ENCODE assay signal across 9 cellular contexts in the genomic region with DNA sequence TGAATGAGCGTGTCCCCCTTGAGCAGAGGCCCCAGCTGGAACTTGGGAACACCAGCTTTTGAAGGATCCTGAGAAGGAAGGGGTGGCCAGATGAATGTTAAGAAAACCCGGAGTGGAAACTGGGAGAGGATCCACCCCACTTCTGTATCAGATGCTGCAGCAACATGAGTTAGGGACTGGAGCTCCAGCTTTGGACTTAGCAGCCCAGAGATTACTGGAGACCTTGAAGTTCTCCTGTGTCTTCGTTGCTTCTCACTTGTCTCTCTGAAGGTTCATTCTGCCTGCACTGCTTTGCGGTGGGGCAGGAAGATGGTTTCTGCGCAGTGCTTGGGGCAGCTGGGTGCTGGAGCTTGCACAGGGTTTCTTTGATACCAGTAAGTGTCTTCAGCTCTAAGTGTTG. TPM values are rescaled to one million over a fixed set of nuclear protein-coding genes. Genes with fewer than 3 reads are reported as not detected.
DNase-seq lines count a peak whose midpoint lies in the region; ATAC-seq and TF ChIP-seq lines count a peak whose summit lies in the region.
"Had no signal": no experiment of that assay in that cellular context is flagged by ENCODE, and none has a peak within 500 bp of the region (broad histone marks: within the 10 kb centered on the region; RNA-seq: fewer than 3 reads in every experiment).

No MANE protein-coding gene starts in this region.

- H2BK12ac ChIP-seq in neuronal stem cell (ENCODE audit: low read length) = no peak overlapping the region

- intact Hi-C loops in activated naive CD4-positive, alpha-beta T cell treated with anti-CD3 and anti-CD28 coated beads for 36 hours (cut with micrococcal nuclease) = no loop called here
- intact Hi-C loops in Panc1 (cut with micrococcal nuclease; ENCODE audit: unreplicated experiment) = no loop called here

- peak overlapping the region; percentile 46 for H3K27ac Mint-ChIP-seq in activated naive CD4-positive, alpha-beta T cell treated with anti-CD3 and anti-CD28 coated beads for 36 hours
- peak overlapping the region; percentile 49 for H3K27ac Mint-ChIP-seq in endodermal cell

- H3K14ac ChIP-seq in neuronal stem cell (ENCODE audit: low read length) = no peak overlapping the region

- no TSS peak for BruUV-seq in Panc1 (replicated peaks; lab: Mats Ljungman, UMichigan)

- no peak overlapping the region for H3K4me2 ChIP-seq in neuronal stem cell (ENCODE audit: insufficient read depth, low read length, poor library complexity, severe bottlenecking)

- peaks cover 3% of the 10 kb centered on the region for H3K79me1 ChIP-seq in neuronal stem cell (ENCODE audit: low read depth, low read length)

- H4K91ac ChIP-seq in neuronal stem cell (ENCODE audit: low read depth, low read length, poor library complexity) = no peak overlapping the region

- no peaks in the 10 kb centered on the region for H3K27me3 Mint-ChIP-seq in activated naive CD4-positive, alpha-beta T cell treated with anti-CD3 and anti-CD28 coated beads for 36 hours (ENCODE audit: low read depth)
- H3K27me3 Mint-ChIP-seq in endodermal cell (ENCODE audit: insufficient read depth) = no peaks in the 10 kb centered on the region

- H3K9me3 ChIP-seq in Panc1 (ENCODE audit: control insufficient read depth, insufficient read depth, low read depth, low read length) = no peaks in the 10 kb centered on the region
- no peaks in the 10 kb centered on the region for H3K9me3 ChIP-seq in endodermal cell (ENCODE audit: control insufficient read depth, low read length)
- H3K9me3 ChIP-seq in neuronal stem cell (replicated peaks in 1 of 2; ENCODE audit: control insufficient read depth in 2 of 2, insufficient read depth in 1 of 2, low read depth in 1 of 2, low read length in 2 of 2) = no peaks in the 10 kb centered on the region

- H2BK5ac ChIP-seq in neuronal stem cell (ENCODE audit: low read length) = peak overlapping the region; percentile 30

- H4K8ac ChIP-seq in neuronal stem cell (ENCODE audit: low read depth, low read length) = no peak overlapping the region

- WGBS in endodermal cell (ENCODE audit: insufficient coverage in 1 of 2, insufficient read length in 1 of 2), 2 experiments = 71 to 77% methylated on average over 4 to 5 of the region's 5 CpGs
- WGBS in neuronal stem cell (ENCODE audit: extremely low coverage in 2 of 2, insufficient read length in 2 of 2, insufficient replicate concordance in 1 of 2), 2 donors = no CpG with 5 or more reads among the region's 5 CpGs

- ATAC-seq in Panc1 (peak; percentile 46), HG03432 (IDR thresholded peaks at IDR 0.05; ENCODE audit: unreplicated experiment) (no peak)

- no peak overlapping the region for H3K4ac ChIP-seq in neuronal stem cell (ENCODE audit: low read length)

- no peak overlapping the region for H2AK5ac ChIP-seq in neuronal stem cell (ENCODE audit: low read depth, low read length)

- POLR2A ChIA-PET in Panc1 (lab: Charles Lee) = interaction anchor here (0.8 kb wide), 1 partner anchor 36 kb away, joined by 3 read pairs; no protein-coding TSS in a partner anchor

- CTCF ChIA-PET in activated naive CD4-positive, alpha-beta T cell treated with anti-CD3 and anti-CD28 coated beads for 36 hours (lab: Charles Lee) = interaction anchor here (0.6 to 1.1 kb wide), 4 partner anchors 9 to 106 kb away, joined by 3 read pairs; a partner anchor contains a TSS
- CTCF ChIA-PET in Panc1 (lab: Charles Lee) = interaction anchor here (0.6 kb wide), 1 partner anchor 17 kb away, joined by 3 read pairs; no protein-coding TSS in a partner anchor

- H3K4me3 ChIP-seq in Panc1 (ENCODE audit: low read depth in 2 of 2, low read length in 2 of 2) (no peak overlapping the region), endodermal cell (ENCODE audit: low read length) (no peak overlapping the region), neuronal stem cell (ENCODE audit: low read length in 2 of 2) (peak overlapping the region in 1 of 2 donors; percentile 10)

- H3K4me1 ChIP-seq in Panc1 (ENCODE audit: control insufficient read depth, insufficient read depth, low read length) = no peaks in the 10 kb centered on the region
- no peaks in the 10 kb centered on the region for H3K4me1 ChIP-seq in endodermal cell (ENCODE audit: control insufficient read depth, insufficient read depth, low read length)
- peaks cover 0 to 8% of the 10 kb centered on the region in 2 donors for H3K4me1 ChIP-seq in neuronal stem cell (ENCODE audit: control insufficient read depth in 2 of 2, insufficient read depth in 1 of 2, low read depth in 1 of 2, low read length in 2 of 2)

- H3K27ac ChIP-seq in Panc1 (ENCODE audit: low read length) (no peak overlapping the region), endodermal cell (ENCODE audit: low read depth, low read length) (no peak overlapping the region), neuronal stem cell (replicated peaks; ENCODE audit: low read length) (no peak overlapping the region)

- no peak overlapping the region for H3K9ac ChIP-seq in endodermal cell (ENCODE audit: extremely low read depth, low read length, poor library complexity, severe bottlenecking)
- H3K9ac ChIP-seq in neuronal stem cell (ENCODE audit: low read depth, low read length, poor library complexity) = no peak overlapping the region

- H3K4me1 Mint-ChIP-seq in activated naive CD4-positive, alpha-beta T cell treated with anti-CD3 and anti-CD28 coated beads for 36 hours (ENCODE audit: low read depth) = peaks cover 74% of the 10 kb centered on the region
- peaks cover 9% of the 10 kb centered on the region for H3K4me1 Mint-ChIP-seq in endodermal cell

- TF ChIP-seq CTCF in Panc1 (IDR thresholded peaks at IDR 0.05) (no peak), endodermal cell (conservative IDR thresholded peaks at IDR 0.05) (no peak)

- no peaks in the 10 kb centered on the region for H3K9me3 Mint-ChIP-seq in activated naive CD4-positive, alpha-beta T cell treated with anti-CD3 and anti-CD28 coated beads for 36 hours
- H3K9me3 Mint-ChIP-seq in endodermal cell = no peaks in the 10 kb centered on the region

- no peak for DNase-seq in activated naive CD4-positive, alpha-beta T cell treated with anti-CD3 and anti-CD28 coated beads for 36 hours
- DNase-seq in activated naive CD4-positive, alpha-beta T cell (lab: John Stamatoyannopoulos, UW) = no peak
- DNase-seq in Panc1 (ENCODE audit: low read depth, low spot score) (no peak), endodermal cell (peak; percentile 87), neuronal stem cell (ENCODE audit: low spot score) (peak; percentile 44), SW 1271 (lab: John Stamatoyannopoulos, UW) (no peak)
- no peak for DNase-seq in activated CD4-positive, alpha-beta T cell treated with anti-CD3 and anti-CD28 coated beads for 48 hours
- DNase-seq: T-helper 2 cell had no signal

- H3K27me3 ChIP-seq in Panc1 (ENCODE audit: control insufficient read depth, insufficient read depth, low read length) (no peaks in the 10 kb centered on the region), endodermal cell (ENCODE audit: control insufficient read depth, insufficient read depth, low read length, poor library complexity, severe bottlenecking) (no peaks in the 10 kb centered on the region), neuronal stem cell (ENCODE audit: control insufficient read depth in 3 of 3, insufficient read depth in 3 of 3, low read depth in 1 of 3, low read length in 3 of 3) (no peaks in the 10 kb centered on the region)

- no peak overlapping the region for H3K4me3 Mint-ChIP-seq in activated naive CD4-positive, alpha-beta T cell treated with anti-CD3 and anti-CD28 coated beads for 36 hours
- no peak overlapping the region for H3K4me3 Mint-ChIP-seq in endodermal cell

- H3K36me3 ChIP-seq in Panc1 (ENCODE audit: control insufficient read depth, insufficient read depth, low read length) (no peaks in the 10 kb centered on the region), endodermal cell (ENCODE audit: control insufficient read depth, insufficient read depth, low read length) (peaks cover 22% of the 10 kb centered on the region), neuronal stem cell (replicated peaks in 1 of 2; ENCODE audit: control insufficient read depth in 2 of 2, insufficient read depth in 2 of 2, low read length in 2 of 2) (peaks cover 0 to 44% of the 10 kb centered on the region in 2 donors)

- in situ Hi-C loops in Panc1 (cut with HindIII; ENCODE audit: low pct_unique_long_range_greater_than_20kb, low sequenced_read_pairs) = no loop called here

- H2BK15ac ChIP-seq in neuronal stem cell (ENCODE audit: low read length) = no peak overlapping the region

- no peak overlapping the region for H2AFZ ChIP-seq in neuronal stem cell (ENCODE audit: low read length)

- H3K18ac ChIP-seq in neuronal stem cell (ENCODE audit: low read length) = no peak overlapping the region

- no peak overlapping the region for H3K23ac ChIP-seq in neuronal stem cell (ENCODE audit: low read depth, low read length, poor library complexity)

- H3K36me3 Mint-ChIP-seq in activated naive CD4-positive, alpha-beta T cell treated with anti-CD3 and anti-CD28 coated beads for 36 hours (ENCODE audit: low read depth) = peaks cover 27% of the 10 kb centered on the region
- H3K36me3 Mint-ChIP-seq in endodermal cell (ENCODE audit: low read depth) = peaks cover 25% of the 10 kb centered on the region

- no peak overlapping the region for H2BK120ac ChIP-seq in neuronal stem cell (ENCODE audit: low read depth, low read length)

RNA-seq across cellular contexts. Expression of a gene that starts 9.3 kb away (rescaled TPM):
- total RNA-seq in activated naive CD4-positive, alpha-beta T cell treated with anti-CD3 and anti-CD28 coated beads for 36 hours = 10 to 100 TPM; 51.4 to 54.0 TPM
- total RNA-seq in Panc1 (2021; ENCODE audit: unreplicated experiment) = 176 TPM
- polyA plus RNA-seq in Panc1 (2012; ENCODE audit: insufficient read length) = 123 TPM
- 10 to 100 TPM; 77.9 to 79.8 TPM for total RNA-seq in endodermal cell
- polyA plus RNA-seq in endodermal cell (2013, experiment 1 of 2) = 46.3 TPM
- polyA plus RNA-seq in endodermal cell (2013, experiment 2 of 2) = 47.2 TPM
- 45.8 TPM for polyA plus RNA-seq in neuronal stem cell (2013, experiment 1 of 2)
- polyA plus RNA-seq in neuronal stem cell (2013, experiment 2 of 2) = 46.1 TPM

Comparison
In these comparisons a context has a peak if more than half of its experiments do, and no peak if none do; other contexts are left out.
1. DNase-seq: peak in endodermal cell (single experiment) and neuronal stem cell (single experiment); none in activated naive CD4-positive, alpha-beta T cell treated with anti-CD3 and anti-CD28 coated beads for 36 hours (single experiment), activated naive CD4-positive, alpha-beta T cell (0 of 4), Panc1 (single experiment), activated CD4-positive, alpha-beta T cell treated with anti-CD3 and anti-CD28 coated beads for 48 hours (single experiment) and SW 1271 (0 of 2).